Comparison of ENCODE assay signal across 20 cellular contexts in genomic region chr1:41450747-41451285, GRCh38. TPM values are rescaled to one million over a fixed set of nuclear protein-coding genes. Genes with fewer than 3 reads are reported as not detected.
DNase-seq lines count a peak whose midpoint lies in the region; ATAC-seq and TF ChIP-seq lines count a peak whose summit lies in the region.
"Had no signal": no experiment of that assay in that cellular context is flagged by ENCODE, and none has a peak within 500 bp of the region (broad histone marks: within the 10 kb centered on the region; RNA-seq: fewer than 3 reads in every experiment).

No MANE protein-coding gene starts in this region.

- H3K27ac Mint-ChIP-seq in nephron progenitor cell (peak overlapping the region; percentile 69), immature natural killer cell (no peak overlapping the region)

- no peaks in the 10 kb centered on the region for H3K9me3 ChIP-seq in HEK293 (ENCODE audit: control insufficient read depth, insufficient read depth, low read depth, low read length)

- H3K36me3 Mint-ChIP-seq in nephron progenitor cell (ENCODE audit: low read depth) (no peaks in the 10 kb centered on the region), immature natural killer cell (no peaks in the 10 kb centered on the region)

- 0 out of 2 replicates have a peak, but pooled peaks have one; percentile 5 for TF ChIP-seq CTCF in 22Rv1 (IDR thresholded peaks at IDR 0.05)
- TF ChIP-seq CTCF in HEK293 (tag by site-specific recombination; IDR thresholded peaks at IDR 0.05), result no peak
- no peak for TF ChIP-seq CTCF in nephron progenitor cell (IDR thresholded peaks at IDR 0.05)

- H3K36me3 ChIP-seq in HEK293 (ENCODE audit: control insufficient read depth in 2 of 2, insufficient read depth in 1 of 2, low read length in 2 of 2), result no peaks in the 10 kb centered on the region

- H3K4me1 Mint-ChIP-seq in nephron progenitor cell (peaks cover 68% of the 10 kb centered on the region), immature natural killer cell (no peaks in the 10 kb centered on the region)

- no peaks in the 10 kb centered on the region for H3K4me1 ChIP-seq in HEK293 (ENCODE audit: control insufficient read depth, insufficient read depth, low read length)

- ATAC-seq in HG02973 (IDR thresholded peaks at IDR 0.05; ENCODE audit: unreplicated experiment), result no peak
- ATAC-seq in HG03442 (IDR thresholded peaks at IDR 0.05; ENCODE audit: unreplicated experiment), result no peak

- H3K27me3 Mint-ChIP-seq in nephron progenitor cell (ENCODE audit: low read depth, poor library complexity) (peaks cover 8% of the 10 kb centered on the region), immature natural killer cell (ENCODE audit: low read depth in 3 of 3) (peaks cover 0 to 4% (median 3%) of the 10 kb centered on the region in 3 donors)

- no peaks in the 10 kb centered on the region for H3K9me3 Mint-ChIP-seq in nephron progenitor cell
- no peaks in the 10 kb centered on the region for H3K9me3 Mint-ChIP-seq in immature natural killer cell

- H3K4me3 ChIP-seq in HEK293 (ENCODE audit: low read depth, low read length), result no peak overlapping the region
- H3K4me3 ChIP-seq: SK-N-MC had no signal

- DNase-seq in T47D (ENCODE audit: low read depth in 1 of 2, low spot score in 1 of 2) (peak; percentile 18 to 90), nephron progenitor cell (no peak), LoVo (ENCODE audit: low spot score) (no peak), immature natural killer cell (no peak)
- DNase-seq: ACHN; C1 segment of cervical spinal cord; DMS79 treated with DMSO at 0.1 percent for 48 hours; NCI-H1105; NCI-H1694; NCI-H2081 treated with DMSO at 0.1 percent for 48 hours; NCI-H510A; NCI-H748 treated with DMSO at 0.1 percent for 48 hours; NK-92 treated with Interleukin-12 subunit alpha and Interleukin-12 subunit beta, amount 100 ng/mL, for 24 hours; SHP77 had no signal

- H3K27ac ChIP-seq in 22Rv1, result peak overlapping the region; percentile 90
- H3K27ac ChIP-seq in HEK293 (ENCODE audit: extremely low read depth, low read depth, low read length), result no peak overlapping the region
- H3K27ac ChIP-seq: KMS-11, SK-N-MC had no signal

- H3K4me3 Mint-ChIP-seq in nephron progenitor cell, result no peak overlapping the region
- H3K4me3 Mint-ChIP-seq in immature natural killer cell, result no peak overlapping the region

- CTCF ChIA-PET in HEK293 (lab: Yijun Ruan, JAX), result interaction anchor here (1.4 to 1.7 kb wide), 2 partner anchors 19 to 41 kb away, joined by 3 to 7 read pairs; no protein-coding TSS in a partner anchor

- in situ Hi-C loops in T47D (cut with HindIII; ENCODE audit: low pct_unique_long_range_greater_than_20kb, low sequenced_read_pairs), result no loop called here

- POLR2A ChIA-PET in HEK293 (lab: Yijun Ruan, JAX), result no interaction called here

TF ChIP-seq in HEK293, 187 proteins besides CTCF, POLR2A, EP300 and RAD21:
- TF ChIP-seq ZIC2 (tag by site-specific recombination; IDR thresholded peaks at IDR 0.05) (peak; percentile 16; the same call in 1 of the 2 replicates), ZNF645 (tag by site-specific recombination; IDR thresholded peaks at IDR 0.05) (no peak)
TF ChIP-seq in HEK293: peak in this region for 1.

RNA-seq across cellular contexts. Expression of gene EDN2, which starts 33.7 kb away (rescaled TPM):
- not detected for polyA plus RNA-seq in immature natural killer cell

Comparison
In these comparisons a context has a peak if more than half of its experiments do, and no peak if none do; other contexts are left out.
1. DNase-seq: peak in T47D (2 of 2); none in nephron progenitor cell (single experiment), LoVo (single experiment) and immature natural killer cell (0 of 3).